Comparison of ENCODE assay signal across 1 cellular context in the genomic region with DNA sequence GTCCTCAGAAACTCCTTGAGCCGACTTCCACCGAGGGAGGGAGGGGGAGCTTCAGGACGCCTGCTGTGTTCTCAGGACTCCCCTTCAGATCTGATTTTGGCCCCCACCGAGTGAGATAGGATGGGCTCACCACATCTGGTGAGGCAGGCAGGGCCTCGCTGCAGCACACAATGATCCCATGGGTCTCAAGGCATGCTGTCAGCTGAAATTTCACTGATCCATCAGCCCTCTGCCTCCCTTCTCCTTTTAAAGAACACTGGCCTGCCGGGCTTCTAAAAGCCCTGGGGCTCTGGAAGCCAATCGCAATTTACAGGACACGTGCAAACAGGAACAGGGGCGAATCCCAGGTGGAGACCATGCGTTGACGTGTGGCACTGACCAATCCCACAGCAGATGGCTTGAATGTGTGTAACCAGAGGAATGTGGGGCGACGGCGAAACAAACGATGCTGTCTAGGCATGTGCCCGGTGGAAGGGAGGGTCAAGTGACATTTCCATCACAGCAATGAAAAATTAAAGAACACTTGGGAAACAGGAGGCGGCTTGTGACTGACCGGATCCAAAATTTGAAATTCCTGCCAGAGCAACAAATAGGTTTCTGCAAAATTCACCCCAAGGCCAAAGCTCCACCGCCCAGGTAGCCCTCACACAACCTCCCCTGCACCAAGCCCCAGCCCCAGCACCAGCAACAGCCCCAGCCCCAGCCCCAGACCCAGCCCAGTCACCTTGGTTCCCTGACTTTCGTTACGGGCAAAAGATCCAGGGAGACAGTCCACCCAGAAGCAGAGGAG.
TF ChIP-seq lines count a peak whose summit lies in the region.

No MANE protein-coding gene starts in this region.

TF ChIP-seq in A549, 52 proteins besides CTCF, POLR2A, EP300 and RAD21 (continued from another document):
- TF ChIP-seq ELK1 (IDR thresholded peaks at IDR 0.05; ENCODE audit: low read depth, low read length) (no peak), RCOR1 (IDR thresholded peaks at IDR 0.05; ENCODE audit: low read depth, low read length) (no peak), KDM1A (IDR thresholded peaks at IDR 0.05; ENCODE audit: low read depth) (no peak)
